21 cellular contexts compared by ENCODE assay signal in genomic region chr20:43923917-43924316, GRCh38. TPM values are rescaled to one million over a fixed set of nuclear protein-coding genes. Genes with fewer than 3 reads are reported as not detected.
"Had no signal": no experiment of that assay in that cellular context is flagged by ENCODE, and none has a peak within 500 bp of the region (broad histone marks: within the 10 kb centered on the region; RNA-seq: fewer than 3 reads in every experiment).

No MANE protein-coding gene starts in this region.

- DNase-seq: effector memory CD8-positive, alpha-beta T cell; esophagus squamous epithelium; foreskin fibroblast; heart left ventricle; hippocampal formation; kidney glomerular epithelial cell; mesendoderm; naive B cell; posterior cingulate gyrus; sigmoid colon; stimulated activated CD4-positive, alpha-beta T cell treated with anti-CD3 and anti-CD28 coated beads, Interleukin-2, amount 100 ng/mL, for 24 hours; stimulated activated CD4-positive, alpha-beta T cell treated with anti-CD3 and anti-CD28 coated beads, Interleukin-4, amount 100 ng/mL, for 4 hours; stimulated activated naive CD4-positive, alpha-beta T cell; stomach; substantia nigra; trophoblast cell had no signal

- FAIRE-seq: islet of Langerhans had no signal

- H3K4me1 ChIP-seq: right atrium auricular region, sigmoid colon had no signal

- H3K36me3 ChIP-seq: esophagus squamous epithelium, heart left ventricle, right atrium auricular region, sigmoid colon, stomach, thoracic aorta had no signal

- H3K27ac ChIP-seq: esophagus squamous epithelium, heart left ventricle, right atrium auricular region, sigmoid colon, skin epidermis, stomach, thoracic aorta had no signal

- ATAC-seq: effector memory CD8-positive, alpha-beta T cell; heart left ventricle had no signal

- H3K27me3 ChIP-seq: right atrium auricular region had no signal

- H3K4me3 ChIP-seq: esophagus squamous epithelium, heart left ventricle, right atrium auricular region, sigmoid colon, skin epidermis, stomach, thoracic aorta had no signal

- H3K9me3 ChIP-seq: esophagus squamous epithelium, heart left ventricle, right atrium auricular region, sigmoid colon, stomach, thoracic aorta had no signal

RNA-seq across cellular contexts. Expression of gene TOX2, which starts 9.3 kb away (rescaled TPM):
- total RNA-seq: osteocyte had no signal
